1 cellular context compared by ENCODE assay signal in the genomic region with DNA sequence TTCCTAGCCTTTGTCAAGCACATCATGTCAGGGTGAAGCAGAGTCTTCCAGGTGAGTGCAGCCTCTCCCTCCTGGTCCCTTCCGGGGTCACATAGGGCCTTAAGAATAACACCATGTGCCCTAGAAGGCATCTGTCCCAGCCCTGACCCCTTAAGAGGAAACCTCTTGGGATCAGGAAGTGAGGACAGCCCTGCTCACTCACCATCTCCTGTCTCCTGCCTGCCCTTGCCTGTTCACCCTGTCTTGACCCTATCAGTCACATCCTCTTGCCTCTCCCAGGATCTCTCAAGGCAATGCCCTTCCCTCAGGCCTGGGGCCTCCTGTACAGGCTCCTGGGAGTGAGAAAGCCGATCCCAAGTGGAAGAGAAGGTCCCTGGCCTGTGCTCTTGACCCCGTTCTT.
TF ChIP-seq lines count a peak whose summit lies in the region.

No MANE protein-coding gene starts in this region.

TF ChIP-seq in endothelial cell of umbilical vein, 7 proteins besides CTCF, POLR2A, EP300 and RAD21:
- TF ChIP-seq, protein P1, sequence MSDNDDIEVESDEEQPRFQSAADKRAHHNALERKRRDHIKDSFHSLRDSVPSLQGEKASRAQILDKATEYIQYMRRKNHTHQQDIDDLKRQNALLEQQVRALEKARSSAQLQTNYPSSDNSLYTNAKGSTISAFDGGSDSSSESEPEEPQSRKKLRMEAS (IDR thresholded peaks at IDR 0.05; ENCODE audit: insufficient read depth, insufficient read length) = no peak
- peak; percentile 59 for TF ChIP-seq GATA2 (IDR thresholded peaks at IDR 0.05; ENCODE audit: insufficient read depth, insufficient read length, low read depth, low read length)
- peak; percentile 80 for TF ChIP-seq POLR2AphosphoS5 (IDR thresholded peaks at IDR 0.05; ENCODE audit: insufficient read depth, low read depth, low read length)
- TF ChIP-seq EZH2 (IDR thresholded peaks at IDR 0.05; ENCODE audit: borderline replicate concordance, low read depth, low read length, severe bottlenecking) = no peak
- peak; percentile 58 for TF ChIP-seq MYC (IDR thresholded peaks at IDR 0.05; ENCODE audit: low read depth, low read length)
- peak; percentile 88 for TF ChIP-seq FOS (IDR thresholded peaks at IDR 0.05; ENCODE audit: borderline replicate concordance, insufficient read depth, low read length)
